Comparison of ENCODE assay signal across 8 cellular contexts in genomic region chr13:99028890-99029289, GRCh38. TPM values are rescaled to one million over a fixed set of nuclear protein-coding genes. Genes with fewer than 3 reads are reported as not detected.
A peak's percentile ranks its signal among the peaks of the same experiment; 100 is the strongest.
DNase-seq lines count a peak whose midpoint lies in the region; ATAC-seq and TF ChIP-seq lines count a peak whose summit lies in the region.

No MANE protein-coding gene starts in this region.

- no peak for TF ChIP-seq POLR2A in ovary (IDR thresholded peaks at IDR 0.05)

- no peak for TF ChIP-seq EP300 in ovary (IDR thresholded peaks at IDR 0.05)

- no peak for ATAC-seq in HG02938 (IDR thresholded peaks at IDR 0.05; ENCODE audit: unreplicated experiment)

- TF ChIP-seq CTCF in ovary (IDR thresholded peaks at IDR 0.05) = no peak

- intact Hi-C loops in ovary (cut with DNase I) = loop anchor here in 1 of 4 donors (10.0 kb wide), 1 partner anchor 184 kb away; no protein-coding TSS in a partner anchor

- H3K9me3 ChIP-seq in ovary = no peaks in the 10 kb centered on the region

- H3K4me1 ChIP-seq in ovary (ENCODE audit: insufficient read depth) = no peaks in the 10 kb centered on the region

- DNase-seq in AML-193 (lab: John Stamatoyannopoulos, UW) = peak; percentile 27 to 63
- DNase-seq in H7 = peak; percentile 37
- peak; percentile 71 for DNase-seq in activated CD4-positive, alpha-beta T cell treated with anti-CD3 and anti-CD28 coated beads for 48 hours
- peak; percentile 48 for DNase-seq in iPS-NIHi11 (ENCODE audit: low spot score)
- no peak for DNase-seq in GF-D8 (lab: John Stamatoyannopoulos, UW)
- DNase-seq in ovary = no peak
- DNase-seq in cerebellar cortex (ENCODE audit: low spot score) = no peak

- H3K27me3 ChIP-seq in H7 (ENCODE audit: control insufficient read depth, insufficient read depth, low read length) (no peaks in the 10 kb centered on the region), ovary (no peaks in the 10 kb centered on the region)

- no peaks in the 10 kb centered on the region for H3K36me3 ChIP-seq in H7 (replicated peaks; ENCODE audit: control insufficient read depth, insufficient read depth, low read length)
- H3K36me3 ChIP-seq in ovary = no peaks in the 10 kb centered on the region

- H3K27ac ChIP-seq in ovary = no peak overlapping the region

- H3K4me3 ChIP-seq in H7 (ENCODE audit: insufficient read depth, low read depth, low read length) (no peak overlapping the region), ovary (no peak overlapping the region)

RNA-seq across cellular contexts. Expression of gene DOCK9, which starts 51.0 kb away (rescaled TPM):
- 5.1 and 7.7 TPM in 2 replicates for total RNA-seq in H7 (2014; rRNA removed; shearing (Covaris generic))
- total RNA-seq in ovary = 10 to 100 TPM; 31.0 to 75.3 (median 45.4) TPM
- polyA plus RNA-seq in ovary = 10 to 100 TPM; 37.8 to 71.9 TPM

Comparison
In these comparisons a context has a peak if more than half of its experiments do, and no peak if none do; other contexts are left out.
1. DNase-seq: peak in AML-193 (2 of 2), H7 (single experiment), activated CD4-positive, alpha-beta T cell treated with anti-CD3 and anti-CD28 coated beads for 48 hours (single experiment) and iPS-NIHi11 (single experiment); none in GF-D8 (single experiment), ovary (0 of 5) and cerebellar cortex (single experiment).